Comparison of ENCODE assay signal across 8 cellular contexts in the genomic region with DNA sequence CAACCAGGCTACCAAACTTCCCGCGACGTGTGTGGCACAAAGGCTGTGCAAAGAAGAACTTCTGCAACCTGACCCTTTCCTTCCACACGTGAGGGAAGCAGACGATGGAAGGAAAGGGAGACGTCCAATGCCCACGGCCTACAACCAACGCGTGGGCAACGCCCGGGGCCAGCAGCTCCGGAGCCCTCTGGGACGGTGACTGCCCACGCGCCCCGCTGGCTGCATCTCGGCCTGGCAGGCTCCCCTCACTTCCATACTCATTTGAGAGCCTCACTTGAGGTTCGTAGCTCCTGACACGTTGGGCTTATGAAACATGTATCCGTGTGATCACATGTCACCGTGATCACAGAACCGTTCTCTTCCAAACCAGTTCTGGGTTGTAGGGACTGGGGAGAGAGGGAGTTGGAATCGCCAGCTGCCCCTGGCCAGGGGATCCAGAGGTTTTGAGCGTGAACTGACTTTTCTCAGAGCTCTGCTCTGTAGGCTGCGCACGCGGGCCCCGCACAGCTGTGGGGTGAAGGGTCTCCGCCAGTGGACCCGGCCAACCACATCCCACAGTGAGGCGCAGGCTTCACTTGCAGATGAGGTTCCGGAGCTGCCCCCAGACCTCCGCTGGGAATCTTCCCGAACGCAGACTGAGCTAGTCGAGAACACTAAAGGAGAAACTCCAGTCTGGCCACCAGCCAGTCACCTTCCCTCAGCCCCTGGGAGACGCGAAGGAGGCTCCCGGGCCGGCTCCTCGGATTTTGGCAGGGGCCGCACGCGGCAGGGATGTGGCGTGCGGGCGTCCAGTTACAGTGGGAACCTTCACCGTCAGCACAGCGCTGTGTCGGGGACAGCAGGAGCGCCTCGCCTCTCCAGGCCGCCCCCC. TPM values are rescaled to one million over a fixed set of nuclear protein-coding genes. Genes with fewer than 3 reads are reported as not detected.
DNase-seq lines count a peak whose midpoint lies in the region; ATAC-seq and TF ChIP-seq lines count a peak whose summit lies in the region.

No MANE protein-coding gene starts in this region.

- peak overlapping the region; percentile 54 to 80 (median 80) for H3K4me3 ChIP-seq in fibroblast of lung (replicated peaks in 1 of 4; ENCODE audit: control extremely low read depth in 1 of 4, insufficient read depth in 1 of 4, low read depth in 3 of 4, low read length in 4 of 4)

- peaks cover 18% of the 10 kb centered on the region for H3K36me3 Mint-ChIP-seq in T-cell
- peaks cover 25% of the 10 kb centered on the region for H3K36me3 Mint-ChIP-seq in neural crest cell (ENCODE audit: low read depth)

- peak overlapping the region; percentile 83 for H3K9ac ChIP-seq in fibroblast of lung (ENCODE audit: insufficient read depth, low read length)

- H3K4me1 ChIP-seq in fibroblast of lung (ENCODE audit: control insufficient read depth, extremely low read depth, insufficient read depth, low read length): peaks cover 2% of the 10 kb centered on the region

- peak overlapping the region; percentile 73 to 75 (median 74) for H3K4me3 Mint-ChIP-seq in T-cell
- peak overlapping the region; percentile 96 for H3K4me3 Mint-ChIP-seq in neural crest cell

- H3K4me1 Mint-ChIP-seq in T-cell (peaks cover 37 to 44% (median 38%) of the 10 kb centered on the region in 3 donors), neural crest cell (peaks cover 46% of the 10 kb centered on the region)

- H3K27me3 ChIP-seq in fibroblast of lung (ENCODE audit: control insufficient read depth, insufficient read depth, low read length): peaks cover 8% of the 10 kb centered on the region

- H4K20me1 ChIP-seq in fibroblast of lung (ENCODE audit: control insufficient read depth, extremely low read depth, insufficient read depth, low read length): no peaks in the 10 kb centered on the region

- CTCF ChIA-PET in T-cell (lab: Charles Lee): no interaction called here

- peak overlapping the region; percentile 74 for H3K27ac ChIP-seq in fibroblast of lung (ENCODE audit: insufficient read depth, low read length)

- POLR2A ChIA-PET in T-cell (lab: Charles Lee): interaction anchor here in 1 of 2 donors (0.6 kb wide), 1 partner anchor 248 kb away, joined by 3 read pairs; no protein-coding TSS in a partner anchor

- peak overlapping the region; percentile 19 to 52 for H3K27ac Mint-ChIP-seq in T-cell
- no peak overlapping the region for H3K27ac Mint-ChIP-seq in neural crest cell (ENCODE audit: unreplicated experiment)

- no peaks in the 10 kb centered on the region for H3K36me3 ChIP-seq in fibroblast of lung (ENCODE audit: control insufficient read depth, insufficient read depth, low read length)

- H3K79me2 ChIP-seq in fibroblast of lung (ENCODE audit: control insufficient read depth, insufficient read depth, low read length): no peaks in the 10 kb centered on the region

- peaks cover 1% of the 10 kb centered on the region for H3K9me3 ChIP-seq in fibroblast of lung (ENCODE audit: control insufficient read depth, insufficient read depth, low read depth, low read length)

- H3K4me2 ChIP-seq in fibroblast of lung (ENCODE audit: extremely low read depth, insufficient read depth, low read length): peak overlapping the region; percentile 90

- DNase-seq in activated CD8-positive, alpha-beta memory T cell treated with anti-CD3 and anti-CD28 coated beads for 24 hours: peak; percentile 73
- DNase-seq in activated CD8-positive, alpha-beta memory T cell treated with anti-CD3 and anti-CD28 coated beads, Interleukin-2, amount 50 U/mL, for 4 hours: no peak
- DNase-seq in T-cell (no peak), fibroblast of lung (ENCODE audit: low read depth in 2 of 2) (peak in 1 of 2 donors; percentile 14), neural crest cell (ENCODE audit: low read depth, low spot score) (no peak), NCI-H2107 (lab: John Stamatoyannopoulos, UW) (no peak), MV-4-11 (lab: John Stamatoyannopoulos, UW) (no peak), OCI-M2 (lab: John Stamatoyannopoulos, UW; ENCODE audit: unreplicated experiment) (no peak)

- peak in 1 of 4 experiments; percentile 0 for ATAC-seq in T-cell (replicated peaks in 1 of 4)

- no peak for TF ChIP-seq CTCF in fibroblast of lung (conservative IDR thresholded peaks at IDR 0.05 in 1 of 2, IDR thresholded peaks at IDR 0.05 in 1 of 2; ENCODE audit: low read depth in 1 of 2, low read length in 2 of 2)
- no peak for TF ChIP-seq CTCF in neural crest cell (conservative IDR thresholded peaks at IDR 0.05)

- H2AFZ ChIP-seq in fibroblast of lung (ENCODE audit: low read length): no peak overlapping the region

- H3K9me3 Mint-ChIP-seq in T-cell: no peaks in the 10 kb centered on the region
- peaks cover 5% of the 10 kb centered on the region for H3K9me3 Mint-ChIP-seq in neural crest cell

- H3K27me3 Mint-ChIP-seq in T-cell: no peaks in the 10 kb centered on the region
- H3K27me3 Mint-ChIP-seq in neural crest cell (ENCODE audit: low read depth): peaks cover 6% of the 10 kb centered on the region

RNA-seq across cellular contexts. Expression of a gene that starts 1.0 kb away (rescaled TPM):
- total RNA-seq in T-cell (10 to 100 TPM; 46.6 to 59.4 (median 51.1) TPM), fibroblast of lung (10.0 and 12.6 TPM in 2 replicates), neural crest cell (16.0 and 19.4 TPM in 2 replicates)
- polyA plus RNA-seq in fibroblast of lung: 8.9 and 12.3 TPM in 2 replicates
- polyA plus RNA-seq in fibroblast of lung (2012): 10.1 and 12.4 TPM in 2 replicates
- 53.1 and 54.5 TPM in 2 replicates for polyA minus RNA-seq in fibroblast of lung (ENCODE audit: low replicate concordance)

RNA-seq across cellular contexts. Expression of a gene that starts 11.8 kb away (rescaled TPM):
- 1 to 10 TPM; 4.7 to 5.9 (median 5.1) TPM for total RNA-seq in T-cell
- total RNA-seq in fibroblast of lung: under 0.01 TPM in 1 of 2 replicates, not detected in the other
- polyA plus RNA-seq in fibroblast of lung: 0.03 TPM in 1 of 2 replicates, not detected in the other
- polyA plus RNA-seq in fibroblast of lung (2012): 0.07 TPM in 1 of 2 replicates, not detected in the other
- polyA minus RNA-seq in fibroblast of lung (ENCODE audit: low replicate concordance): not detected in 2 replicates
- 19.4 and 19.8 TPM in 2 replicates for total RNA-seq in neural crest cell
